In genomic region chr17:74763565-74764387, GRCh38 we compare ENCODE assay signal across 3 cellular contexts.
TF ChIP-seq lines count a peak whose summit lies in the region.

No MANE protein-coding gene starts in this region.

TF ChIP-seq in A549, 52 proteins besides CTCF, POLR2A, EP300 and RAD21:
- no peak for TF ChIP-seq HOXA7 (CRISPR knock-in tag; IDR thresholded peaks at IDR 0.05)
- TF ChIP-seq HOXB5 (CRISPR knock-in tag; IDR thresholded peaks at IDR 0.05): no peak
- no peak for TF ChIP-seq NPAS2 (CRISPR knock-in tag; IDR thresholded peaks at IDR 0.05; ENCODE audit: borderline replicate concordance)
- TF ChIP-seq, protein P1, sequence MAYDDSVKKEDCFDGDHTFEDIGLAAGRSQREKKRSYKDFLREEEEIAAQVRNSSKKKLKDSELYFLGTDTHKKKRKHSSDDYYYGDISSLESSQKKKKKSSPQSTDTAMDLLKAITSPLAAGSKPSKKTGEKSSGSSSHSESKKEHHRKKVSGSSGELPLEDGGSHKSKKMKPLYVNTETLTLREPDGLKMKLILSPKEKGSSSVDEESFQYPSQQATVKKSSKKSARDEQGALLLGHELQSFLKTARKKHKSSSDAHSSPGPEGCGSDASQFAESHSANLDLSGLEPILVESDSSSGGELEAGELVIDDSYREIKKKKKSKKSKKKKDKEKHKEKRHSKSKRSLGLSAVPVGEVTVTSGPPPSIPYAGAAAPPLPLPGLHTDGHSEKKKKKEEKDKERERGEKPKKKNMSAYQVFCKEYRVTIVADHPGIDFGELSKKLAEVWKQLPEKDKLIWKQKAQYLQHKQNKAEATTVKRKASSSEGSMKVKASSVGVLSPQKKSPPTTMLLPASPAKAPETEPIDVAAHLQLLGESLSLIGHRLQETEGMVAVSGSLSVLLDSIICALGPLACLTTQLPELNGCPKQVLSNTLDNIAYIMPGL (CRISPR knock-in tag; IDR thresholded peaks at IDR 0.05; ENCODE audit: borderline replicate concordance): no peak
- TF ChIP-seq MYC (IDR thresholded peaks at IDR 0.05; ENCODE audit: borderline replicate concordance, low read length): no peak
- TF ChIP-seq FOXS1 (CRISPR knock-in tag; IDR thresholded peaks at IDR 0.05): no peak
- no peak for TF ChIP-seq RNF2 (IDR thresholded peaks at IDR 0.05; ENCODE audit: borderline replicate concordance, low read depth)
- TF ChIP-seq RARB (CRISPR knock-in tag; IDR thresholded peaks at IDR 0.05): no peak
- TF ChIP-seq, protein P2, sequence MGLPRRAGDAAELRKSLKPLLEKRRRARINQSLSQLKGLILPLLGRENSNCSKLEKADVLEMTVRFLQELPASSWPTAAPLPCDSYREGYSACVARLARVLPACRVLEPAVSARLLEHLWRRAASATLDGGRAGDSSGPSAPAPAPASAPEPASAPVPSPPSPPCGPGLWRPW (IDR thresholded peaks at IDR 0.05): no peak
- no peak for TF ChIP-seq ZC3H11A (IDR thresholded peaks at IDR 0.05)
- TF ChIP-seq, protein P3, sequence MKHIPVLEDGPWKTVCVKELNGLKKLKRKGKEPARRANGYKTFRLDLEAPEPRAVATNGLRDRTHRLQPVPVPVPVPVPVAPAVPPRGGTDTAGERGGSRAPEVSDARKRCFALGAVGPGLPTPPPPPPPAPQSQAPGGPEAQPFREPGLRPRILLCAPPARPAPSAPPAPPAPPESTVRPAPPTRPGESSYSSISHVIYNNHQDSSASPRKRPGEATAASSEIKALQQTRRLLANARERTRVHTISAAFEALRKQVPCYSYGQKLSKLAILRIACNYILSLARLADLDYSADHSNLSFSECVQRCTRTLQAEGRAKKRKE (CRISPR knock-in tag; IDR thresholded peaks at IDR 0.05; ENCODE audit: low read depth): no peak
- no peak for TF ChIP-seq CEBPB (IDR thresholded peaks at IDR 0.05)
- no peak for TF ChIP-seq GATA3 (IDR thresholded peaks at IDR 0.05; ENCODE audit: borderline replicate concordance)
- no peak for TF ChIP-seq PHF8 (IDR thresholded peaks at IDR 0.05; ENCODE audit: borderline replicate concordance, low read depth)
- TF ChIP-seq, protein P4, sequence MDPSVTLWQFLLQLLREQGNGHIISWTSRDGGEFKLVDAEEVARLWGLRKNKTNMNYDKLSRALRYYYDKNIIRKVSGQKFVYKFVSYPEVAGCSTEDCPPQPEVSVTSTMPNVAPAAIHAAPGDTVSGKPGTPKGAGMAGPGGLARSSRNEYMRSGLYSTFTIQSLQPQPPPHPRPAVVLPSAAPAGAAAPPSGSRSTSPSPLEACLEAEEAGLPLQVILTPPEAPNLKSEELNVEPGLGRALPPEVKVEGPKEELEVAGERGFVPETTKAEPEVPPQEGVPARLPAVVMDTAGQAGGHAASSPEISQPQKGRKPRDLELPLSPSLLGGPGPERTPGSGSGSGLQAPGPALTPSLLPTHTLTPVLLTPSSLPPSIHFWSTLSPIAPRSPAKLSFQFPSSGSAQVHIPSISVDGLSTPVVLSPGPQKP (IDR thresholded peaks at IDR 0.05; ENCODE audit: low read depth, low read length): no peak
TF ChIP-seq in A549: peak in this region for 0.

TF ChIP-seq in IMR-90, 13 proteins besides CTCF, POLR2A, EP300 and RAD21:
- TF ChIP-seq CHD1 (IDR thresholded peaks at IDR 0.05; ENCODE audit: low read depth, low read length) (no peak), SMC3 (IDR thresholded peaks at IDR 0.05; ENCODE audit: low read depth, low read length) (no peak), MAFK (IDR thresholded peaks at IDR 0.05; ENCODE audit: low read depth, low read length) (no peak), BHLHE40 (IDR thresholded peaks at IDR 0.05; ENCODE audit: low read depth, low read length) (no peak), NFE2L2 (IDR thresholded peaks at IDR 0.05; ENCODE audit: low read depth, low read length) (no peak), CEBPB (IDR thresholded peaks at IDR 0.05; ENCODE audit: low read depth, low read length) (no peak), RFX5 (IDR thresholded peaks at IDR 0.05; ENCODE audit: low read depth, low read length) (no peak), USF2 (IDR thresholded peaks at IDR 0.05; ENCODE audit: low read depth, low read length) (no peak), RCOR1 (IDR thresholded peaks at IDR 0.05; ENCODE audit: insufficient replicate concordance, low read length) (no peak), FOS (IDR thresholded peaks at IDR 0.05; ENCODE audit: low read depth, low read length) (no peak), MXI1 (IDR thresholded peaks at IDR 0.05; ENCODE audit: borderline replicate concordance, low read depth, low read length) (no peak), MAZ (IDR thresholded peaks at IDR 0.05; ENCODE audit: borderline replicate concordance, low read depth, low read length) (no peak)
- TF ChIP-seq, protein P4 (IDR thresholded peaks at IDR 0.05; ENCODE audit: borderline replicate concordance, low read depth, low read length): no peak
TF ChIP-seq in IMR-90: peak in this region for 0.

TF ChIP-seq in H1, 55 proteins besides CTCF, POLR2A, EP300 and RAD21:
- TF ChIP-seq CTBP2 (IDR thresholded peaks at IDR 0.05; ENCODE audit: borderline replicate concordance, insufficient read depth, insufficient read length, low read length) (no peak), CREB1 (IDR thresholded peaks at IDR 0.05) (no peak), TBP (IDR thresholded peaks at IDR 0.05; ENCODE audit: low read depth, low read length) (no peak), CHD1 (IDR thresholded peaks at IDR 0.05; ENCODE audit: low read depth, low read length) (no peak), RXRA (IDR thresholded peaks at IDR 0.05; ENCODE audit: insufficient read depth, low read depth, low read length) (no peak), RFX5 (IDR thresholded peaks at IDR 0.05; ENCODE audit: borderline replicate concordance, low read depth, low read length) (no peak), SP4 (IDR thresholded peaks at IDR 0.05; ENCODE audit: low read length) (no peak)
TF ChIP-seq in H1: peak in this region for 0.
